17 cellular contexts compared by ENCODE assay signal in genomic region chr2:234404957-234405356, GRCh38.
DNase-seq lines count a peak whose midpoint lies in the region; TF ChIP-seq lines count a peak whose summit lies in the region.
"Had no signal": no experiment of that assay in that cellular context is flagged by ENCODE, and none has a peak within 500 bp of the region (broad histone marks: within the 10 kb centered on the region; RNA-seq: fewer than 3 reads in every experiment).

No MANE protein-coding gene starts in this region.

- peaks cover 36% of the 10 kb centered on the region for H3K4me1 Mint-ChIP-seq in dendritic cell treated with granulocyte-macrophage colony-stimulating factor and Interleukin-4, amounts not matched to agents 40 ng/mL and 50 ng/mL, for 4 days (ENCODE audit: low read depth)
- peaks cover 3% of the 10 kb centered on the region for H3K4me1 Mint-ChIP-seq in progenitor cell of endocrine pancreas (ENCODE audit: low read depth)
- H3K4me1 Mint-ChIP-seq in CD8-positive, alpha-beta memory T cell: peaks cover 12 to 24% (median 21%) of the 10 kb centered on the region in 3 donors

- peaks cover 17% of the 10 kb centered on the region for H3K4me1 ChIP-seq in CD8-positive, alpha-beta memory T cell (ENCODE audit: insufficient read depth, low read length)
- H3K4me1 ChIP-seq: Peyer's patch had no signal

- H3K27me3 Mint-ChIP-seq in dendritic cell treated with granulocyte-macrophage colony-stimulating factor and Interleukin-4, amounts not matched to agents 40 ng/mL and 50 ng/mL, for 4 days: peaks cover 8% of the 10 kb centered on the region
- no peaks in the 10 kb centered on the region for H3K27me3 Mint-ChIP-seq in progenitor cell of endocrine pancreas
- no peaks in the 10 kb centered on the region for H3K27me3 Mint-ChIP-seq in CD8-positive, alpha-beta memory T cell
- H3K27me3 Mint-ChIP-seq: CD4-positive, alpha-beta memory T cell had no signal

- DNase-seq in DMS153 (lab: John Stamatoyannopoulos, UW): peak; percentile 42
- no peak for DNase-seq in DMS153 treated with DMSO at 0.1 percent for 48 hours (lab: John Stamatoyannopoulos, UW; ENCODE audit: unreplicated experiment)
- peak; percentile 67 for DNase-seq in CD1c-positive myeloid dendritic cell (ENCODE audit: extremely low spot score)
- no peak for DNase-seq in progenitor cell of endocrine pancreas (ENCODE audit: low spot score, unreplicated experiment)
- DNase-seq in CD8-positive, alpha-beta memory T cell: no peak
- no peak for DNase-seq in NCI-H1105 treated with DMSO at 0.1 percent for 48 hours (lab: John Stamatoyannopoulos, UW)
- no peak for DNase-seq in KG1 (lab: John Stamatoyannopoulos, UW)
- DNase-seq: CD4-positive, alpha-beta memory T cell; GM23248; NCI-H1436 treated with DMSO at 0.1 percent for 48 hours; NCI-H446; NCI-H774; Peyer's patch; Right ventricle myocardium superior; SK-N-SH had no signal

- H3K36me3 Mint-ChIP-seq in dendritic cell treated with granulocyte-macrophage colony-stimulating factor and Interleukin-4, amounts not matched to agents 40 ng/mL and 50 ng/mL, for 4 days (ENCODE audit: low read depth): no peaks in the 10 kb centered on the region
- no peaks in the 10 kb centered on the region for H3K36me3 Mint-ChIP-seq in progenitor cell of endocrine pancreas (ENCODE audit: insufficient read depth)
- H3K36me3 Mint-ChIP-seq in CD8-positive, alpha-beta memory T cell: peaks cover 0 to 4% (median 0%) of the 10 kb centered on the region in 3 donors
- H3K36me3 Mint-ChIP-seq: CD4-positive, alpha-beta memory T cell had no signal

- CTCF ChIA-PET in CD8-positive, alpha-beta memory T cell (lab: Charles Lee): no interaction called here

- H3K27ac ChIP-seq in CD8-positive, alpha-beta memory T cell (ENCODE audit: low read depth, low read length): no peak overlapping the region
- H3K27ac ChIP-seq: 22Rv1, GM23248, Peyer's patch had no signal

- H3K4me3 Mint-ChIP-seq in dendritic cell treated with granulocyte-macrophage colony-stimulating factor and Interleukin-4, amounts not matched to agents 40 ng/mL and 50 ng/mL, for 4 days: peak overlapping the region; percentile 30
- no peak overlapping the region for H3K4me3 Mint-ChIP-seq in progenitor cell of endocrine pancreas (ENCODE audit: low read depth)
- H3K4me3 Mint-ChIP-seq in CD8-positive, alpha-beta memory T cell: no peak overlapping the region
- H3K4me3 Mint-ChIP-seq: CD4-positive, alpha-beta memory T cell had no signal

- no peaks in the 10 kb centered on the region for H3K9me3 Mint-ChIP-seq in dendritic cell treated with granulocyte-macrophage colony-stimulating factor and Interleukin-4, amounts not matched to agents 40 ng/mL and 50 ng/mL, for 4 days
- no peaks in the 10 kb centered on the region for H3K9me3 Mint-ChIP-seq in progenitor cell of endocrine pancreas (ENCODE audit: low read depth)
- no peaks in the 10 kb centered on the region for H3K9me3 Mint-ChIP-seq in CD8-positive, alpha-beta memory T cell
- H3K9me3 Mint-ChIP-seq: CD4-positive, alpha-beta memory T cell had no signal

- no peak for TF ChIP-seq CTCF in progenitor cell of endocrine pancreas (IDR thresholded peaks at IDR 0.05; ENCODE audit: unreplicated experiment)

- H3K36me3 ChIP-seq in CD8-positive, alpha-beta memory T cell (ENCODE audit: insufficient read depth, low read length): no peaks in the 10 kb centered on the region
- H3K36me3 ChIP-seq: Peyer's patch had no signal

- no peaks in the 10 kb centered on the region for H3K9me3 ChIP-seq in CD8-positive, alpha-beta memory T cell (ENCODE audit: low read length)
- H3K9me3 ChIP-seq: Peyer's patch, SK-N-SH had no signal

- intact Hi-C loops in dendritic cell treated with granulocyte-macrophage colony-stimulating factor and Interleukin-4, amounts not matched to agents 40 ng/mL and 50 ng/mL, for 4 days (cut with micrococcal nuclease): no loop called here

- POLR2A ChIA-PET in CD8-positive, alpha-beta memory T cell (lab: Charles Lee): no interaction called here

- peak overlapping the region; percentile 89 for H3K27ac Mint-ChIP-seq in dendritic cell treated with granulocyte-macrophage colony-stimulating factor and Interleukin-4, amounts not matched to agents 40 ng/mL and 50 ng/mL, for 4 days
- peak overlapping the region; percentile 26 for H3K27ac Mint-ChIP-seq in progenitor cell of endocrine pancreas
- peak overlapping the region in 4 of 8 donors; percentile 26 to 72 (median 44) for H3K27ac Mint-ChIP-seq in CD8-positive, alpha-beta memory T cell

- no peak overlapping the region for H3K4me3 ChIP-seq in CD8-positive, alpha-beta memory T cell (ENCODE audit: low read length)
- H3K4me3 ChIP-seq: GM23248, Peyer's patch had no signal

- H3K27me3 ChIP-seq in CD8-positive, alpha-beta memory T cell (ENCODE audit: insufficient read depth, low read length, poor library complexity, severe bottlenecking): no peaks in the 10 kb centered on the region
- H3K27me3 ChIP-seq: Peyer's patch had no signal

Comparison
In these comparisons a context has a peak if more than half of its experiments do, and no peak if none do; other contexts are left out.
1. DNase-seq: peak in DMS153 (single experiment) and CD1c-positive myeloid dendritic cell (single experiment); none in DMS153 treated with DMSO at 0.1 percent for 48 hours (single experiment), progenitor cell of endocrine pancreas (single experiment), CD8-positive, alpha-beta memory T cell (0 of 5), NCI-H1105 treated with DMSO at 0.1 percent for 48 hours (single experiment) and KG1 (single experiment).